In genomic region chr3:175413926-175414325, GRCh38 we compare ENCODE assay signal across 13 cellular contexts.
DNase-seq lines count a peak whose midpoint lies in the region; ATAC-seq and TF ChIP-seq lines count a peak whose summit lies in the region.
"Had no signal": no experiment of that assay in that cellular context is flagged by ENCODE, and none has a peak within 500 bp of the region (broad histone marks: within the 10 kb centered on the region; RNA-seq: fewer than 3 reads in every experiment).

No MANE protein-coding gene starts in this region.

- H3K36me3 ChIP-seq in PC-3 (ENCODE audit: low read depth, low read length), result no peaks in the 10 kb centered on the region
- no peaks in the 10 kb centered on the region for H3K36me3 ChIP-seq in mesendoderm (ENCODE audit: control insufficient read depth, insufficient read depth, low read length)
- H3K36me3 ChIP-seq: BLaER1 treated with 17β-estradiol and CSF1 and Interleukin-3, amounts not matched to agents 10 nM and 100 nM had no signal

- H3K4me1 ChIP-seq in PC-3 (ENCODE audit: insufficient read depth, low read length) (peaks cover 19% of the 10 kb centered on the region), mesendoderm (ENCODE audit: control insufficient read depth, low read depth, low read length) (no peaks in the 10 kb centered on the region)
- H3K4me1 ChIP-seq: BLaER1 treated with 17β-estradiol and CSF1 and Interleukin-3, amounts not matched to agents 10 nM and 100 nM had no signal

- H2BK5ac ChIP-seq in mesendoderm (ENCODE audit: low read length), result no peak overlapping the region

- no peaks in the 10 kb centered on the region for H4K20me1 ChIP-seq in PC-3 (ENCODE audit: low read length)
- H4K20me1 ChIP-seq: BLaER1 treated with 17β-estradiol and CSF1 and Interleukin-3, amounts not matched to agents 10 nM and 100 nM had no signal

- H3K18ac ChIP-seq in mesendoderm (ENCODE audit: low read length), result no peak overlapping the region

- H2BK120ac ChIP-seq in mesendoderm (ENCODE audit: low read depth, low read length), result no peak overlapping the region

- H3K4me3 ChIP-seq in PC-3 (ENCODE audit: low read length), result no peak overlapping the region
- H3K4me3 ChIP-seq in mesendoderm (ENCODE audit: low read length), result no peak overlapping the region
- H3K4me3 ChIP-seq: BLaER1 treated with 17β-estradiol and CSF1 and Interleukin-3, amounts not matched to agents 10 nM and 100 nM; GM12878 had no signal

- H3K27me3 ChIP-seq in PC-3 (ENCODE audit: low read length) (no peaks in the 10 kb centered on the region), mesendoderm (ENCODE audit: insufficient read depth, low read length, poor library complexity) (no peaks in the 10 kb centered on the region)
- H3K27me3 ChIP-seq: BLaER1 treated with 17β-estradiol and CSF1 and Interleukin-3, amounts not matched to agents 10 nM and 100 nM had no signal

- BruUV-seq in PC-3 (replicated peaks; lab: Mats Ljungman, UMichigan), result no TSS peak

- no peak for TF ChIP-seq CTCF in PC-3 (conservative IDR thresholded peaks at IDR 0.05; ENCODE audit: low read depth, low read length)

- CTCF ChIA-PET in PC-3 (lab: Charles Lee), result no interaction called here

- peak overlapping the region; percentile 65 for H4K8ac ChIP-seq in mesendoderm (ENCODE audit: low read depth, low read length)

- peak; percentile 35 for DNase-seq in HuH-7 (ENCODE audit: low spot score)
- DNase-seq in PC-3, result peak; percentile 79
- peak; percentile 32 for DNase-seq in astrocyte of the hippocampus (ENCODE audit: low read depth, low spot score)
- DNase-seq in mesendoderm, result no peak
- no peak for DNase-seq in central memory CD4-positive, alpha-beta T cell
- DNase-seq: Calu3; CD8-positive, alpha-beta T cell; DMS79 treated with DMSO at 0.1 percent for 48 hours; HCEC 1CT had no signal

- H3K9me3 ChIP-seq in PC-3 (ENCODE audit: low read length), result no peaks in the 10 kb centered on the region

- intact Hi-C loops in PC-3 (cut with micrococcal nuclease), result loop anchor here (2.0 to 10.0 kb wide), 3 partner anchors 67 to 1021 kb away; no protein-coding TSS in a partner anchor

- H2AK5ac ChIP-seq in mesendoderm (ENCODE audit: low read length), result no peak overlapping the region

- no peak overlapping the region for H2AFZ ChIP-seq in PC-3 (ENCODE audit: low read length)

- no peak overlapping the region for H4K5ac ChIP-seq in mesendoderm (ENCODE audit: low read length)

- no CpG with 5 or more reads among the region's 4 CpGs for WGBS in mesendoderm (ENCODE audit: extremely low coverage, insufficient coverage, low lambda C conversion rate)

- H3K23ac ChIP-seq in mesendoderm (ENCODE audit: low read length), result no peak overlapping the region

- H2BK15ac ChIP-seq in mesendoderm (replicated peaks; ENCODE audit: low read depth), result no peak overlapping the region

- ATAC-seq in PC-3, result peak; percentile 80
- ATAC-seq in HG03039 (IDR thresholded peaks at IDR 0.05; ENCODE audit: unreplicated experiment), result no peak
- ATAC-seq: CD8-positive, alpha-beta T cell; GM12878 had no signal

- H3K9ac ChIP-seq in PC-3 (ENCODE audit: low read length), result no peak overlapping the region
- H3K9ac ChIP-seq in mesendoderm (ENCODE audit: low read length), result no peak overlapping the region
- H3K9ac ChIP-seq: BLaER1 treated with 17β-estradiol and CSF1 and Interleukin-3, amounts not matched to agents 10 nM and 100 nM had no signal

- no peaks in the 10 kb centered on the region for H3K79me2 ChIP-seq in PC-3 (ENCODE audit: low read length)
- no peaks in the 10 kb centered on the region for H3K79me2 ChIP-seq in mesendoderm (ENCODE audit: control insufficient read depth, insufficient read depth, low read length)

- no peaks in the 10 kb centered on the region for H3K79me1 ChIP-seq in mesendoderm (ENCODE audit: low read length)

- no peak overlapping the region for H3K56ac ChIP-seq in mesendoderm (ENCODE audit: low read length)

- H3K4ac ChIP-seq in mesendoderm (ENCODE audit: low read depth, low read length), result no peak overlapping the region

- H3F3A ChIP-seq in PC-3 (ENCODE audit: low read length, unreplicated experiment), result no peaks in the 10 kb centered on the region

- H3K4me2 ChIP-seq in PC-3 (ENCODE audit: low read length), result no peak overlapping the region
- no peak overlapping the region for H3K4me2 ChIP-seq in mesendoderm (ENCODE audit: low read length)
- H3K4me2 ChIP-seq: BLaER1 treated with 17β-estradiol and CSF1 and Interleukin-3, amounts not matched to agents 10 nM and 100 nM had no signal

- H3K9me2 ChIP-seq in PC-3 (replicated peaks; ENCODE audit: low read length), result no peaks in the 10 kb centered on the region

- H3K27ac ChIP-seq in PC-3 (ENCODE audit: low read length) (no peak overlapping the region), mesendoderm (ENCODE audit: low read depth, low read length) (no peak overlapping the region)
- H3K27ac ChIP-seq: BLaER1 treated with 17β-estradiol and CSF1 and Interleukin-3, amounts not matched to agents 10 nM and 100 nM; HL-60 had no signal

- POLR2A ChIA-PET in PC-3 (lab: Charles Lee; ENCODE audit: unreplicated experiment), result no interaction called here

Comparison
In these comparisons a context has a peak if more than half of its experiments do, and no peak if none do; other contexts are left out.
1. DNase-seq: peak in HuH-7 (single experiment), PC-3 (single experiment) and astrocyte of the hippocampus (single experiment); none in mesendoderm (single experiment) and central memory CD4-positive, alpha-beta T cell (single experiment).